13 cellular contexts compared by ENCODE assay signal in the genomic region with DNA sequence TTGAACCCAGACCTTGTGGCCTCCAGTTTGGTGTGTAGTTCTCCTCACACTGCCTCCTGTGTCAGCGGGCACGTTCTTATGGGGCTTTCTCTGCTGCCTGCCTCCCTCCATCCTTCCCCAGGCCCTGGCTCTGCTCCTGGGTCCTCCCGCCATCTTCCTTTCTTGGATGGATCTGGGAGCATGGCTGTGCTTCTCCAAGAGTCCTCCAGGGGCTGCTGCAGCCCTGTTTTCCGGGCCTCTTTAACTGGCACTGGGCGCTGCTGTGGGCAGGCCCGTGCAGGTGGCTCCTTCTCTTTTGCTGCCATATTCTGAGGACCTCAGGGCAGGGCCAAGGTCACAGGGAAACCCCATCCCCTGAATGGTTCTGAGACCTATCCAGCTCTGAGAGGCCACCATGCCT. TPM values are rescaled to one million over a fixed set of nuclear protein-coding genes. Genes with fewer than 3 reads are reported as not detected.
A peak's percentile ranks its signal among the peaks of the same experiment; 100 is the strongest.
DNase-seq lines count a peak whose midpoint lies in the region; ATAC-seq and TF ChIP-seq lines count a peak whose summit lies in the region.
"Had no signal": no experiment of that assay in that cellular context is flagged by ENCODE, and none has a peak within 500 bp of the region (broad histone marks: within the 10 kb centered on the region; RNA-seq: fewer than 3 reads in every experiment).

No MANE protein-coding gene starts in this region.

- H3K27me3 ChIP-seq in left ventricle myocardium inferior (ENCODE audit: low read depth) (no peaks in the 10 kb centered on the region), endodermal cell (ENCODE audit: control insufficient read depth, insufficient read depth, low read length, poor library complexity, severe bottlenecking) (no peaks in the 10 kb centered on the region), upper lobe of right lung (no peaks in the 10 kb centered on the region)
- H3K27me3 ChIP-seq: BLaER1 treated with 17β-estradiol and CSF1 and Interleukin-3, amounts not matched to agents 10 nM and 100 nM; uterus had no signal

- DNase-seq in left ventricle myocardium inferior (no peak), cardiac septum (ENCODE audit: low spot score) (no peak), NCI-H69 (lab: John Stamatoyannopoulos, UW) (peak; percentile 59), endodermal cell (peak; percentile 83), upper lobe of right lung (no peak), NCI-H187 (lab: John Stamatoyannopoulos, UW) (no peak), GF-D8 (lab: John Stamatoyannopoulos, UW) (no peak)
- DNase-seq: activated CD4-positive, alpha-beta T cell treated with anti-CD3 and anti-CD28 coated beads, Interleukin-2, amount 10 ng/mL, durations not matched to agents 7 days and 5 days; activated naive CD4-positive, alpha-beta T cell treated with Interleukin-2 at 50 U/mL for 16 hours; heart right ventricle; uterus had no signal

- H3K27ac ChIP-seq in left ventricle myocardium inferior (replicated peaks) (no peak overlapping the region), endodermal cell (ENCODE audit: low read depth, low read length) (no peak overlapping the region), upper lobe of right lung (no peak overlapping the region)
- H3K27ac ChIP-seq: BLaER1 treated with 17β-estradiol and CSF1 and Interleukin-3, amounts not matched to agents 10 nM and 100 nM; heart right ventricle; uterus had no signal

- peak; percentile 26 for TF ChIP-seq CTCF in left ventricle myocardium inferior (IDR thresholded peaks at IDR 0.05; ENCODE audit: borderline replicate concordance)
- TF ChIP-seq CTCF in endodermal cell (conservative IDR thresholded peaks at IDR 0.05) = peak; percentile 76
- TF ChIP-seq CTCF in upper lobe of right lung (IDR thresholded peaks at IDR 0.05) = peak; percentile 14

- H3K4me3 ChIP-seq in left ventricle myocardium inferior (no peak overlapping the region), endodermal cell (ENCODE audit: low read length) (no peak overlapping the region), upper lobe of right lung (no peak overlapping the region)
- H3K4me3 ChIP-seq: BLaER1 treated with 17β-estradiol and CSF1 and Interleukin-3, amounts not matched to agents 10 nM and 100 nM; heart right ventricle; uterus had no signal

- no peaks in the 10 kb centered on the region for H3K9me3 Mint-ChIP-seq in endodermal cell

- peaks cover 3% of the 10 kb centered on the region for H3K4me1 Mint-ChIP-seq in endodermal cell

- no peak overlapping the region for H3K27ac Mint-ChIP-seq in endodermal cell
- H3K27ac Mint-ChIP-seq: activated CD4-positive, alpha-beta T cell treated with anti-CD3 and anti-CD28 coated beads, Interleukin-2, amount 10 ng/mL, durations not matched to agents 7 days and 5 days had no signal

- H3K36me3 Mint-ChIP-seq in endodermal cell (ENCODE audit: low read depth) = no peaks in the 10 kb centered on the region

- ATAC-seq in upper lobe of right lung (peak; percentile 13), HG03135 (IDR thresholded peaks at IDR 0.05; ENCODE audit: unreplicated experiment) (no peak)

- no peaks in the 10 kb centered on the region for H3K9me3 ChIP-seq in left ventricle myocardium inferior (replicated peaks)
- no peaks in the 10 kb centered on the region for H3K9me3 ChIP-seq in endodermal cell (ENCODE audit: control insufficient read depth, low read length)
- no peaks in the 10 kb centered on the region for H3K9me3 ChIP-seq in upper lobe of right lung
- H3K9me3 ChIP-seq: uterus had no signal

- H3K4me3 Mint-ChIP-seq in endodermal cell = no peak overlapping the region
- H3K4me3 Mint-ChIP-seq: activated CD4-positive, alpha-beta T cell treated with anti-CD3 and anti-CD28 coated beads, Interleukin-2, amount 10 ng/mL, durations not matched to agents 7 days and 5 days had no signal

- H3K36me3 ChIP-seq in left ventricle myocardium inferior (peaks cover 12% of the 10 kb centered on the region), endodermal cell (ENCODE audit: control insufficient read depth, insufficient read depth, low read length) (peaks cover 8% of the 10 kb centered on the region), upper lobe of right lung (peaks cover 11% of the 10 kb centered on the region)
- H3K36me3 ChIP-seq: BLaER1 treated with 17β-estradiol and CSF1 and Interleukin-3, amounts not matched to agents 10 nM and 100 nM; uterus had no signal

- no peak overlapping the region for H3K9ac ChIP-seq in endodermal cell (ENCODE audit: extremely low read depth, low read length, poor library complexity, severe bottlenecking)
- H3K9ac ChIP-seq: BLaER1 treated with 17β-estradiol and CSF1 and Interleukin-3, amounts not matched to agents 10 nM and 100 nM had no signal

- intact Hi-C loops in left ventricle myocardium inferior (cut with micrococcal nuclease) (no loop called here), cardiac septum (cut with DNase I) (no loop called here), upper lobe of right lung (cut with DNase I) (no loop called here)

- peaks cover 17% of the 10 kb centered on the region for H3K27me3 Mint-ChIP-seq in endodermal cell (ENCODE audit: insufficient read depth)
- H3K27me3 Mint-ChIP-seq: activated CD4-positive, alpha-beta T cell treated with anti-CD3 and anti-CD28 coated beads, Interleukin-2, amount 10 ng/mL, durations not matched to agents 7 days and 5 days had no signal

- WGBS in endodermal cell (ENCODE audit: insufficient coverage in 1 of 2, insufficient read length in 1 of 2), 2 experiments = 79 to 81% methylated on average over 3 to 6 of the region's 6 CpGs

- H3K4me1 ChIP-seq in left ventricle myocardium inferior = no peaks in the 10 kb centered on the region
- peaks cover 3% of the 10 kb centered on the region for H3K4me1 ChIP-seq in endodermal cell (ENCODE audit: control insufficient read depth, insufficient read depth, low read length)
- no peaks in the 10 kb centered on the region for H3K4me1 ChIP-seq in upper lobe of right lung
- H3K4me1 ChIP-seq: heart right ventricle, uterus had no signal

RNA-seq across cellular contexts. Expression of gene THNSL2, which starts 17.8 kb away (rescaled TPM):
- 36.4 TPM for total RNA-seq in left ventricle myocardium inferior
- total RNA-seq in cardiac septum = 25.1 TPM
- total RNA-seq in endodermal cell = 10 to 100 TPM; 10.4 to 26.5 TPM
- polyA plus RNA-seq in endodermal cell (2013, experiment 1 of 2) = 24.9 TPM
- 19.4 TPM for polyA plus RNA-seq in endodermal cell (2013, experiment 2 of 2)
- total RNA-seq in upper lobe of right lung = 20.3 TPM

Comparison
In these comparisons a context has a peak if more than half of its experiments do, and no peak if none do; other contexts are left out.
1. DNase-seq: peak in NCI-H69 (single experiment) and endodermal cell (single experiment); none in left ventricle myocardium inferior (single experiment), cardiac septum (single experiment), upper lobe of right lung (single experiment), NCI-H187 (0 of 2) and GF-D8 (single experiment).
2. CTCF ChIP-seq: peak in every context shown above with its lines; median percentile 76 in endodermal cell; 26 in left ventricle myocardium inferior; 14 in upper lobe of right lung.